Comparison of ENCODE assay signal across 1 cellular context in genomic region chr19:44753932-44754742, GRCh38.
A peak's percentile ranks its signal among the peaks of the same experiment; 100 is the strongest.
TF ChIP-seq lines count a peak whose summit lies in the region.

No MANE protein-coding gene starts in this region.

TF ChIP-seq in GM12878, 131 proteins besides CTCF, POLR2A, EP300 and RAD21 (continued from another document):
- TF ChIP-seq ZNF687 (IDR thresholded peaks at IDR 0.05), result peak; percentile 74
